In genomic region chr2:201257941-201258665, GRCh38 we compare ENCODE assay signal across 1 cellular context.
TF ChIP-seq lines count a peak whose summit lies in the region.

No MANE protein-coding gene starts in this region.

TF ChIP-seq in HepG2, 621 proteins besides CTCF, POLR2A, EP300 and RAD21 (continued from another document and continues in another):
- TF ChIP-seq IRF9 (CRISPR knock-in tag; IDR thresholded peaks at IDR 0.05; ENCODE audit: borderline replicate concordance) (0 out of 2 replicates have a peak, but pooled peaks have one; percentile 42), ZBTB39 (CRISPR knock-in tag; IDR thresholded peaks at IDR 0.05) (no peak), ZNF850 (CRISPR knock-in tag; conservative IDR thresholded peaks at IDR 0.05) (no peak), ZSCAN31 (CRISPR knock-in tag; IDR thresholded peaks at IDR 0.05; ENCODE audit: low read depth) (peak; percentile 83), ZBTB33 (CRISPR knock-in tag; IDR thresholded peaks at IDR 0.05) (no peak), ZNF367 (CRISPR knock-in tag; IDR thresholded peaks at IDR 0.05; ENCODE audit: borderline replicate concordance) (no peak), TCF7 (IDR thresholded peaks at IDR 0.05; ENCODE audit: low read depth) (no peak), FOSL2 (CRISPR knock-in tag; IDR thresholded peaks at IDR 0.05) (peak; percentile 89), GPN1 (CRISPR knock-in tag; IDR thresholded peaks at IDR 0.05; ENCODE audit: borderline replicate concordance) (no peak), PHF21A (CRISPR knock-in tag; IDR thresholded peaks at IDR 0.05) (no peak), ZNF431 (CRISPR knock-in tag; IDR thresholded peaks at IDR 0.05; ENCODE audit: borderline replicate concordance, low read depth) (no peak), ASH2L (IDR thresholded peaks at IDR 0.05; ENCODE audit: insufficient read length, low read depth, low read length) (peak; percentile 55), GATAD1 (CRISPR knock-in tag; IDR thresholded peaks at IDR 0.05) (no peak), TFDP1 (CRISPR knock-in tag; IDR thresholded peaks at IDR 0.05; ENCODE audit: borderline replicate concordance) (peak; percentile 88; the same call in 1 of the 2 replicates), GABPB1 (CRISPR knock-in tag; IDR thresholded peaks at IDR 0.05) (peak; percentile 61), NFE2L1 (CRISPR knock-in tag; IDR thresholded peaks at IDR 0.05; ENCODE audit: borderline replicate concordance) (no peak), TEAD3 (CRISPR knock-in tag; optimal IDR thresholded peaks at IDR 0.05; ENCODE audit: borderline replicate concordance) (no peak), POGK (CRISPR knock-in tag; conservative IDR thresholded peaks at IDR 0.05) (no peak; the same call in 1 of the 2 replicates), ARNT2 (CRISPR knock-in tag; IDR thresholded peaks at IDR 0.05; ENCODE audit: low read depth) (0 out of 2 replicates have a peak, but pooled peaks have one; percentile 28), ZHX2 (IDR thresholded peaks at IDR 0.05; ENCODE audit: low read depth) (no peak), ZHX2 (CRISPR knock-in tag; IDR thresholded peaks at IDR 0.05; ENCODE audit: borderline replicate concordance) (no peak), EED (CRISPR knock-in tag; IDR thresholded peaks at IDR 0.05) (0 out of 2 replicates have a peak, but pooled peaks have one; percentile 45), MEF2D (CRISPR knock-in tag; IDR thresholded peaks at IDR 0.05) (peak; percentile 38; the same call in 1 of the 2 replicates), ZFX (CRISPR knock-in tag; IDR thresholded peaks at IDR 0.05; ENCODE audit: low read depth) (peak; percentile 53; the same call in 1 of the 2 replicates), AGO1 (IDR thresholded peaks at IDR 0.05; ENCODE audit: low read depth, low read length, poor library complexity, severe bottlenecking) (no peak), ATF7-NPFF (CRISPR knock-in tag; IDR thresholded peaks at IDR 0.05; ENCODE audit: low read depth) (no peak), CEBPG (CRISPR knock-in tag; IDR thresholded peaks at IDR 0.05) (no peak), THYN1 (CRISPR knock-in tag; IDR thresholded peaks at IDR 0.05; ENCODE audit: borderline replicate concordance, low read depth) (no peak), JUNB (CRISPR knock-in tag; IDR thresholded peaks at IDR 0.05; ENCODE audit: borderline replicate concordance) (no peak), NBN (conservative IDR thresholded peaks at IDR 0.05) (no peak), ZNF430 (CRISPR knock-in tag; IDR thresholded peaks at IDR 0.05) (peak; percentile 52; the same call in 1 of the 2 replicates), NPAS2 (CRISPR knock-in tag; IDR thresholded peaks at IDR 0.05; ENCODE audit: borderline replicate concordance) (no peak), MIER2 (CRISPR knock-in tag; IDR thresholded peaks at IDR 0.05) (0 out of 2 replicates have a peak, but pooled peaks have one; percentile 14), ZBED4 (CRISPR knock-in tag; IDR thresholded peaks at IDR 0.05; ENCODE audit: borderline replicate concordance) (no peak), SIX1 (CRISPR knock-in tag; IDR thresholded peaks at IDR 0.05; ENCODE audit: borderline replicate concordance) (no peak), RBM22 (optimal IDR thresholded peaks at IDR 0.05; ENCODE audit: low read length) (no peak), SP2 (CRISPR knock-in tag; IDR thresholded peaks at IDR 0.05) (no peak), REST (IDR thresholded peaks at IDR 0.05; ENCODE audit: borderline replicate concordance in 1 of 2, low read depth in 1 of 2, low read length in 2 of 2) (no peak; a peak in 1 of 4 replicates), RCOR2 (CRISPR knock-in tag; IDR thresholded peaks at IDR 0.05) (0 out of 2 replicates have a peak, but pooled peaks have one; percentile 35)
